In genomic region chr15:34436956-34437442, GRCh38 we compare ENCODE assay signal across 8 cellular contexts. TPM values are rescaled to one million over a fixed set of nuclear protein-coding genes. Genes with fewer than 3 reads are reported as not detected.
DNase-seq lines count a peak whose midpoint lies in the region; ATAC-seq and TF ChIP-seq lines count a peak whose summit lies in the region.

No MANE protein-coding gene starts in this region.

- DNase-seq in NCI-H82 (lab: John Stamatoyannopoulos, UW), result peak; percentile 24
- no peak for DNase-seq in NCI-H82 treated with DMSO at 0.1 percent for 48 hours (lab: John Stamatoyannopoulos, UW; ENCODE audit: unreplicated experiment)
- peak; percentile 32 for DNase-seq in activated B cell treated with CpG ODN at 0.5 μM for 24 hours
- DNase-seq in choroid plexus epithelial cell (ENCODE audit: low read depth), result peak; percentile 17
- DNase-seq in lung (ENCODE audit: low spot score), result no peak
- DNase-seq in stimulated activated CD8-positive, alpha-beta memory T cell treated with anti-CD3 and anti-CD28 coated beads, Interleukin-15, amount 100 ng/mL, for 4 hours (ENCODE audit: low read depth in 2 of 2), result peak; percentile 12 to 38
- DNase-seq in NAMALWA (ENCODE audit: low spot score), result no peak

- H3K9me3 ChIP-seq in lung (ENCODE audit: control insufficient read depth in 2 of 2, insufficient read depth in 1 of 2, low read length in 1 of 2), result no peaks in the 10 kb centered on the region

- intact Hi-C loops in activated B cell treated with CpG ODN at 0.5 μM for 24 hours (cut with micrococcal nuclease), result loop anchor here (2.0 kb wide), 1 partner anchor 70 kb away; the partner anchor contains the start of gene LPCAT4

- H3K36me3 ChIP-seq in lung (ENCODE audit: control insufficient read depth in 2 of 2, insufficient read depth in 2 of 2, low read length in 2 of 2), result peaks cover 0 to 8% of the 10 kb centered on the region in 2 donors

- H3K36me3 Mint-ChIP-seq in activated B cell treated with CpG ODN at 0.5 μM for 24 hours (ENCODE audit: low read depth), result peaks cover 19% of the 10 kb centered on the region

- POLR2A ChIA-PET in activated B cell treated with CpG ODN at 0.5 μM for 24 hours (lab: Charles Lee), result no interaction called here

- H3K27ac Mint-ChIP-seq in activated B cell treated with CpG ODN at 0.5 μM for 24 hours, result no peak overlapping the region

- H3K27me3 ChIP-seq in lung (ENCODE audit: control insufficient read depth, insufficient read depth), result no peaks in the 10 kb centered on the region

- 0 to 3% methylated on average over 19 to 70 of the region's 70 CpGs for WGBS in lung, 2 donors

- H3K9me3 Mint-ChIP-seq in activated B cell treated with CpG ODN at 0.5 μM for 24 hours, result no peaks in the 10 kb centered on the region

- ATAC-seq in HG03175 (IDR thresholded peaks at IDR 0.05; ENCODE audit: unreplicated experiment) (peak; percentile 61), activated B cell treated with CpG ODN at 0.5 μM for 24 hours (ENCODE audit: low read depth) (peak; percentile 65), lung (ENCODE audit: insufficient read depth, low FRiP score) (peak; percentile 44)

- peaks cover 0 to 10% of the 10 kb centered on the region in 2 donors for H3K4me1 ChIP-seq in lung (ENCODE audit: control insufficient read depth in 2 of 2, insufficient read depth in 2 of 2, low read length in 2 of 2)

- TF ChIP-seq CTCF in activated B cell treated with CpG ODN at 0.5 μM for 24 hours (IDR thresholded peaks at IDR 0.05) (no peak), choroid plexus epithelial cell (conservative IDR thresholded peaks at IDR 0.05; ENCODE audit: low read depth, low read length) (no peak), lung (IDR thresholded peaks at IDR 0.05; ENCODE audit: control extremely low read depth, extremely low read depth) (no peak)

- H3K27ac ChIP-seq in lung (ENCODE audit: low read depth in 1 of 2, low read length in 1 of 2), result peak overlapping the region in 1 of 2 donors; percentile 34

- no peaks in the 10 kb centered on the region for H3K27me3 Mint-ChIP-seq in activated B cell treated with CpG ODN at 0.5 μM for 24 hours

- peak overlapping the region; percentile 74 for H3K4me3 Mint-ChIP-seq in activated B cell treated with CpG ODN at 0.5 μM for 24 hours

- peak overlapping the region; percentile 53 for H3K4me3 ChIP-seq in choroid plexus epithelial cell (ENCODE audit: low read depth, low read length)
- H3K4me3 ChIP-seq in lung, result peak overlapping the region; percentile 90

- CTCF ChIA-PET in activated B cell treated with CpG ODN at 0.5 μM for 24 hours (lab: Charles Lee), result no interaction called here

- peaks cover 12% of the 10 kb centered on the region for H3K4me1 Mint-ChIP-seq in activated B cell treated with CpG ODN at 0.5 μM for 24 hours

RNA-seq across cellular contexts. Expression of gene GOLGA8A, which starts 0.6 kb away (rescaled TPM):
- total RNA-seq in activated B cell treated with CpG ODN at 0.5 μM for 24 hours, result 160 and 171 TPM in 2 replicates
- total RNA-seq in lung, result 10 to 100 TPM; 22.1 to 73.1 TPM
- polyA plus RNA-seq in lung, result 10 to 100 TPM in 1 of 2 donors, 1 to 10 TPM in 1; 7.8 to 87.2 TPM

Comparison
In these comparisons a context has a peak if more than half of its experiments do, and no peak if none do; other contexts are left out.
1. DNase-seq: peak in NCI-H82 (single experiment), activated B cell treated with CpG ODN at 0.5 μM for 24 hours (single experiment), choroid plexus epithelial cell (single experiment) and stimulated activated CD8-positive, alpha-beta memory T cell treated with anti-CD3 and anti-CD28 coated beads, Interleukin-15, amount 100 ng/mL, for 4 hours (2 of 2); none in NCI-H82 treated with DMSO at 0.1 percent for 48 hours (single experiment), lung (single experiment) and NAMALWA (single experiment).
2. Peak in every context shown above with its lines, with median percentiles within 50 percentile points of each other: ATAC-seq.